25 cellular contexts compared by ENCODE assay signal in genomic region chr22:48718818-48719500, GRCh38.
DNase-seq lines count a peak whose midpoint lies in the region; ATAC-seq, FAIRE-seq and TF ChIP-seq lines count a peak whose summit lies in the region.
"Had no signal": no experiment of that assay in that cellular context is flagged by ENCODE, and none has a peak within 500 bp of the region (broad histone marks: within the 10 kb centered on the region; RNA-seq: fewer than 3 reads in every experiment).

No MANE protein-coding gene starts in this region.

- H3K36me3 ChIP-seq in RWPE2 (ENCODE audit: low read depth) (no peaks in the 10 kb centered on the region), kidney (ENCODE audit: control insufficient read depth in 1 of 2, insufficient read depth in 2 of 2, low read length in 2 of 2) (no peaks in the 10 kb centered on the region), sigmoid colon (no peaks in the 10 kb centered on the region)
- H3K36me3 ChIP-seq: brain microvascular endothelial cell, transverse colon had no signal

- intact Hi-C loops in kidney (cut with DNase I): no loop called here
- intact Hi-C loops in sigmoid colon (cut with DNase I): no loop called here

- H3K9me3 ChIP-seq in RWPE2 (ENCODE audit: severe bottlenecking) (no peaks in the 10 kb centered on the region), kidney (ENCODE audit: control insufficient read depth in 1 of 2, low read length in 2 of 2) (peaks cover 0 to 3% of the 10 kb centered on the region in 2 donors), sigmoid colon (no peaks in the 10 kb centered on the region)
- H3K9me3 ChIP-seq: Caco-2, transverse colon had no signal

- no peak for ATAC-seq in RWPE2 (ENCODE audit: low read depth)
- ATAC-seq in HG02610 (IDR thresholded peaks at IDR 0.05; ENCODE audit: unreplicated experiment): no peak
- no peak for ATAC-seq in GM21390 (IDR thresholded peaks at IDR 0.05; ENCODE audit: unreplicated experiment)
- ATAC-seq: effector memory CD8-positive, alpha-beta T cell; esophagus mucosa; GM12878; SK-N-SH treated with all-trans-retinoic acid at 6 μM for 48 hours had no signal

- no peak for TF ChIP-seq EP300 in sigmoid colon (IDR thresholded peaks at IDR 0.05)

- WGBS in sigmoid colon, 2 donors: 65 to 73% methylated on average over 22 of the region's 22 CpGs

- no peak overlapping the region for H3K9ac ChIP-seq in kidney (ENCODE audit: low read length in 2 of 2)

- in situ Hi-C loops in G401 (cut with HindIII; ENCODE audit: low sequenced_read_pairs): no loop called here

- H3K27me3 ChIP-seq in RWPE2 (ENCODE audit: insufficient read depth, poor library complexity, severe bottlenecking) (no peaks in the 10 kb centered on the region), sigmoid colon (peaks cover 0 to 14% (median 0%) of the 10 kb centered on the region in 3 donors)
- H3K27me3 ChIP-seq: brain microvascular endothelial cell, transverse colon had no signal

- no peak for TF ChIP-seq CTCF in RWPE2 (IDR thresholded peaks at IDR 0.05; ENCODE audit: poor library complexity, severe bottlenecking)
- no peak for TF ChIP-seq CTCF in kidney (IDR thresholded peaks at IDR 0.05; ENCODE audit: borderline replicate concordance, extremely low read depth, insufficient read depth)
- no peak for TF ChIP-seq CTCF in sigmoid colon (IDR thresholded peaks at IDR 0.05)

- no peak overlapping the region for H3K4me3 ChIP-seq in RWPE2 (ENCODE audit: severe bottlenecking)
- no peak overlapping the region for H3K4me3 ChIP-seq in kidney (ENCODE audit: low read length in 2 of 2)
- no peak overlapping the region for H3K4me3 ChIP-seq in sigmoid colon
- H3K4me3 ChIP-seq: coronary artery, GM12878, transverse colon had no signal

- FAIRE-seq in kidney (lab: Jason Lieb, UNC): no peak
- FAIRE-seq: GM12878 had no signal

- H3K27ac ChIP-seq in RWPE2 (ENCODE audit: poor library complexity, severe bottlenecking) (no peak overlapping the region), kidney (ENCODE audit: low read depth in 2 of 2, low read length in 2 of 2) (no peak overlapping the region), sigmoid colon (no peak overlapping the region)
- H3K27ac ChIP-seq: brain microvascular endothelial cell, coronary artery, HL-60, transverse colon had no signal

- DNase-seq in G401 (ENCODE audit: low spot score) (peak; percentile 91), RWPE2 (ENCODE audit: low spot score) (peak; percentile 37), kidney (peak; percentile 26), sigmoid colon (peak; percentile 64)
- no peak for DNase-seq in central memory CD4-positive, alpha-beta T cell
- DNase-seq: activated CD4-positive, alpha-beta T cell treated with anti-CD3 and anti-CD28 coated beads, Interleukin-2, amount 10 ng/mL, durations not matched to agents 24 days and 14 days; activated T-cell treated with anti-CD3 and anti-CD28 coated beads, Interleukin-2, amount 50 U/mL, for 1 hour; brain microvascular endothelial cell; DND-41; effector memory CD8-positive, alpha-beta T cell; foreskin melanocyte; NCI-H1436 treated with DMSO at 0.1 percent for 48 hours; NCI-H446 treated with DMSO at 0.1 percent for 48 hours; occipital lobe; RPMI8226; T-helper 2 cell; transverse colon had no signal

- no peak for TF ChIP-seq POLR2A in sigmoid colon (IDR thresholded peaks at IDR 0.05)

- H3K4me1 ChIP-seq in RWPE2 (ENCODE audit: insufficient read depth, poor library complexity, severe bottlenecking) (no peaks in the 10 kb centered on the region), kidney (ENCODE audit: control insufficient read depth in 1 of 2, insufficient read depth in 1 of 2, low read depth in 1 of 2, low read length in 2 of 2) (no peaks in the 10 kb centered on the region), sigmoid colon (peaks cover 0 to 7% (median 0%) of the 10 kb centered on the region in 4 donors)
- H3K4me1 ChIP-seq: Caco-2, transverse colon had no signal
